11 cellular contexts compared by ENCODE assay signal in genomic region chr3:32413845-32414526, GRCh38. TPM values are rescaled to one million over a fixed set of nuclear protein-coding genes. Genes with fewer than 3 reads are reported as not detected.
A peak's percentile ranks its signal among the peaks of the same experiment; 100 is the strongest.
DNase-seq lines count a peak whose midpoint lies in the region; ATAC-seq, FAIRE-seq and TF ChIP-seq lines count a peak whose summit lies in the region.
"Had no signal": no experiment of that assay in that cellular context is flagged by ENCODE, and none has a peak within 500 bp of the region (broad histone marks: within the 10 kb centered on the region; RNA-seq: fewer than 3 reads in every experiment).

No MANE protein-coding gene starts in this region.

- H3K9me3 Mint-ChIP-seq in CD14-positive monocyte, result no peaks in the 10 kb centered on the region
- no peaks in the 10 kb centered on the region for H3K9me3 Mint-ChIP-seq in activated T-cell treated with anti-CD3 and anti-CD28 coated beads, Interleukin-2, amount 50 U/mL, for 72 hours

- peaks cover 1 to 9% of the 10 kb centered on the region in 2 experiments for H3K36me3 ChIP-seq in keratinocyte (ENCODE audit: control insufficient read depth in 2 of 2, extremely low read depth in 1 of 2, insufficient read depth in 2 of 2, low read length in 2 of 2)
- H3K36me3 ChIP-seq: gastrocnemius medialis had no signal

- H3K27ac ChIP-seq in keratinocyte (ENCODE audit: control insufficient read depth, insufficient read depth, low read length), result peak overlapping the region; percentile 88

- peak; percentile 26 for ATAC-seq in GM18511 (IDR thresholded peaks at IDR 0.05; ENCODE audit: unreplicated experiment)
- ATAC-seq in activated T-cell treated with anti-CD3 and anti-CD28 coated beads, Interleukin-2, amount 50 U/mL, for 72 hours (replicated peaks in 1 of 2), result no peak

- peak overlapping the region; percentile 7 to 69 for H3K4me3 Mint-ChIP-seq in CD14-positive monocyte
- H3K4me3 Mint-ChIP-seq in activated T-cell treated with anti-CD3 and anti-CD28 coated beads, Interleukin-2, amount 50 U/mL, for 72 hours, result peak overlapping the region; percentile 50 to 77

- TF ChIP-seq CTCF in CD14-positive monocyte (IDR thresholded peaks at IDR 0.05), result no peak
- no peak for TF ChIP-seq CTCF in keratinocyte (optimal IDR thresholded peaks at IDR 0.05 in 1 of 3, IDR thresholded peaks at IDR 0.05 in 1 of 3, conservative IDR thresholded peaks at IDR 0.05 in 1 of 3; ENCODE audit: extremely low read depth in 1 of 3, insufficient read depth in 2 of 3, low read length in 3 of 3)

- H3K9me3 ChIP-seq in keratinocyte (ENCODE audit: control insufficient read depth, low read depth, low read length), result no peaks in the 10 kb centered on the region
- H3K9me3 ChIP-seq: gastrocnemius medialis had no signal

- peak overlapping the region in 2 of 3 experiments; percentile 54 to 62 for H3K4me3 ChIP-seq in keratinocyte (ENCODE audit: control insufficient read depth in 2 of 3, extremely low read depth in 1 of 3, insufficient read depth in 2 of 3, low read depth in 1 of 3, low read length in 3 of 3)
- H3K4me3 ChIP-seq: gastrocnemius medialis had no signal

- no peaks in the 10 kb centered on the region for H4K20me1 ChIP-seq in keratinocyte (ENCODE audit: control insufficient read depth, extremely low read depth, insufficient read depth, low read length)

- peaks cover 11 to 26% of the 10 kb centered on the region in 2 donors for H3K36me3 Mint-ChIP-seq in CD14-positive monocyte
- peaks cover 0 to 6% of the 10 kb centered on the region in 2 donors for H3K36me3 Mint-ChIP-seq in activated T-cell treated with anti-CD3 and anti-CD28 coated beads, Interleukin-2, amount 50 U/mL, for 72 hours (ENCODE audit: insufficient read depth in 2 of 2)

- peak overlapping the region; percentile 85 to 89 (median 87) for H3K27ac Mint-ChIP-seq in CD14-positive monocyte
- H3K27ac Mint-ChIP-seq in activated T-cell treated with anti-CD3 and anti-CD28 coated beads, Interleukin-2, amount 50 U/mL, for 72 hours, result peak overlapping the region; percentile 97

- intact Hi-C loops in CD14-positive monocyte (cut with micrococcal nuclease), result no loop called here

- no peaks in the 10 kb centered on the region for H3K9me1 ChIP-seq in keratinocyte (ENCODE audit: control insufficient read depth, extremely low read depth, insufficient read depth, low read length)

- peaks cover 66% of the 10 kb centered on the region for H3K4me1 Mint-ChIP-seq in CD14-positive monocyte
- peaks cover 76% of the 10 kb centered on the region for H3K4me1 Mint-ChIP-seq in activated T-cell treated with anti-CD3 and anti-CD28 coated beads, Interleukin-2, amount 50 U/mL, for 72 hours (ENCODE audit: low read depth)

- peaks cover 38% of the 10 kb centered on the region for H3K4me1 ChIP-seq in keratinocyte (ENCODE audit: control insufficient read depth, extremely low read depth, insufficient read depth, low read length)
- H3K4me1 ChIP-seq: gastrocnemius medialis had no signal

- no peaks in the 10 kb centered on the region for H3K27me3 ChIP-seq in keratinocyte (ENCODE audit: control insufficient read depth, extremely low read depth, insufficient read depth, low read length)
- H3K27me3 ChIP-seq: gastrocnemius medialis had no signal

- peak overlapping the region; percentile 11 for H3K9ac ChIP-seq in keratinocyte (ENCODE audit: control insufficient read depth, extremely low read depth, insufficient read depth, low read length)

- no peak for DNase-seq in CD14-positive monocyte (ENCODE audit: low spot score)
- DNase-seq in activated T-cell treated with anti-CD3 and anti-CD28 coated beads, Interleukin-2, amount 50 U/mL, for 72 hours, result no peak
- DNase-seq in keratinocyte (ENCODE audit: low read depth, low spot score), result no peak
- DNase-seq in cortex of kidney (lab: John Stamatoyannopoulos, UW), result no peak
- DNase-seq in DMS79 treated with DMSO at 0.1 percent for 48 hours (lab: John Stamatoyannopoulos, UW), result no peak
- no peak for DNase-seq in NCI-H2107 treated with DMSO at 0.1 percent for 48 hours (lab: John Stamatoyannopoulos, UW; ENCODE audit: unreplicated experiment)
- DNase-seq in SW480 (ENCODE audit: low spot score), result no peak
- DNase-seq: gastrocnemius medialis, NCI-H1694 had no signal

- peaks cover 74% of the 10 kb centered on the region for H3K79me2 ChIP-seq in keratinocyte (ENCODE audit: control insufficient read depth, insufficient read depth, low read length)

- dilution Hi-C loops in keratinocyte (cut with MboI; ENCODE audit: extremely low pct_ligation_motif_present, low sequenced_read_pairs), result no loop called here

- peak overlapping the region; percentile 30 for H2AFZ ChIP-seq in keratinocyte (ENCODE audit: control insufficient read depth, low read length)

- peak overlapping the region; percentile 88 for H3K4me2 ChIP-seq in keratinocyte (ENCODE audit: control insufficient read depth, extremely low read depth, insufficient read depth, low read depth, low read length)

- peaks cover 0 to 2% (median 0%) of the 10 kb centered on the region in 3 donors for H3K27me3 Mint-ChIP-seq in CD14-positive monocyte (ENCODE audit: low read depth in 3 of 3)
- no peaks in the 10 kb centered on the region for H3K27me3 Mint-ChIP-seq in activated T-cell treated with anti-CD3 and anti-CD28 coated beads, Interleukin-2, amount 50 U/mL, for 72 hours (ENCODE audit: low read depth)

- FAIRE-seq in keratinocyte (lab: Jason Lieb, UNC), result no peak
- FAIRE-seq: urothelium cell line had no signal

RNA-seq across cellular contexts. Expression of gene CMTM7, which starts 22.3 kb away (rescaled TPM):
- polyA plus RNA-seq in CD14-positive monocyte (100 to 1,000 TPM; 146 to 148 TPM), keratinocyte (27.3 to 51.8 TPM (median 47.2 TPM) in 3 replicates)
- total RNA-seq in activated T-cell treated with anti-CD3 and anti-CD28 coated beads, Interleukin-2, amount 50 U/mL, for 72 hours, result 10 to 100 TPM; 61.0 to 72.3 TPM
- polyA plus RNA-seq in keratinocyte (2011; ENCODE audit: low read depth), result 3.7 TPM
- 41.5 and 48.3 TPM in 2 replicates for polyA plus RNA-seq in keratinocyte (2011; cell fraction: cytosol; rRNA removed)
- 32.1 and 49.5 TPM in 2 replicates for polyA plus RNA-seq in keratinocyte (2011; cell fraction: nucleus; rRNA removed)
- 17.9 and 37.6 TPM in 2 replicates for polyA plus RNA-seq in keratinocyte (2012; ENCODE audit: low replicate concordance)
- polyA minus RNA-seq in keratinocyte, result 21.9 to 61.9 TPM (median 33.9 TPM) in 3 replicates
- polyA minus RNA-seq in keratinocyte (2011; cell fraction: cytosol; rRNA and poly(A)+ RNA removed), result 51.4 TPM
- 16.2 and 16.3 TPM in 2 replicates for polyA minus RNA-seq in keratinocyte (2011; cell fraction: nucleus; rRNA and poly(A)+ RNA removed)
